In genomic region chr11:116193321-116194114, GRCh38 we compare ENCODE assay signal across 8 cellular contexts.
DNase-seq lines count a peak whose midpoint lies in the region; ATAC-seq and TF ChIP-seq lines count a peak whose summit lies in the region.

No MANE protein-coding gene starts in this region.

- POLR2A ChIA-PET in BJ (lab: Charles Lee) = no interaction called here

- in situ Hi-C loops in KBM-7 (cut with MboI; ENCODE audit: low pct_unique_long_range_greater_than_20kb, low sequenced_read_pairs) = no loop called here

- no peak overlapping the region for H3K27ac ChIP-seq in mucosa of rectum (ENCODE audit: low read depth in 2 of 2, low read length in 2 of 2)

- CTCF ChIA-PET in BJ (lab: Yijun Ruan, JAX) = interaction anchor here (0.6 to 1.7 kb wide), 3 partner anchors 24 to 1407 kb away, joined by 3 to 4 read pairs (median 3); no protein-coding TSS in a partner anchor

- H3K4me1 ChIP-seq in mucosa of rectum (ENCODE audit: control insufficient read depth in 2 of 2, insufficient read depth in 2 of 2, low read length in 2 of 2) = peaks cover 2 to 4% of the 10 kb centered on the region in 2 donors

- H3K36me3 ChIP-seq in BJ (ENCODE audit: control insufficient read depth, insufficient read depth, low read length) (no peaks in the 10 kb centered on the region), mucosa of rectum (ENCODE audit: control insufficient read depth in 2 of 2, insufficient read depth in 2 of 2, low read length in 2 of 2) (no peaks in the 10 kb centered on the region)

- peak overlapping the region in 1 of 2 donors; percentile 8 for H3K9ac ChIP-seq in mucosa of rectum (ENCODE audit: low read depth in 1 of 2, low read length in 2 of 2)

- DNase-seq in BJ (ENCODE audit: low read depth) (no peak), NCI-H510A treated with DMSO at 0.1 percent for 48 hours (lab: John Stamatoyannopoulos, UW) (peak; percentile 91), KBM-7 (no peak)

- no peak for TF ChIP-seq CTCF in BJ (IDR thresholded peaks at IDR 0.05; ENCODE audit: insufficient read depth, low read depth, low read length)

- peak overlapping the region; percentile 47 for H3K4me3 ChIP-seq in BJ (ENCODE audit: low read depth, low read length)
- peak overlapping the region; percentile 42 to 67 for H3K4me3 ChIP-seq in mucosa of rectum (ENCODE audit: low read length in 2 of 2)

- H3K27me3 ChIP-seq in BJ (ENCODE audit: control insufficient read depth, insufficient read depth, low read length) (no peaks in the 10 kb centered on the region), mucosa of rectum (ENCODE audit: control insufficient read depth in 2 of 2, insufficient read depth in 2 of 2, low read length in 2 of 2) (peaks cover 0 to 3% of the 10 kb centered on the region in 2 donors)

- H3K9me3 ChIP-seq in mucosa of rectum (ENCODE audit: control insufficient read depth in 2 of 2, low read length in 2 of 2) = no peaks in the 10 kb centered on the region

- peak; percentile 65 for ATAC-seq in esophagus mucosa
- no peak for ATAC-seq in HG03354 (IDR thresholded peaks at IDR 0.05; ENCODE audit: poor library complexity, severe bottlenecking, unreplicated experiment)
- no peak for ATAC-seq in GM19023 (IDR thresholded peaks at IDR 0.05; ENCODE audit: unreplicated experiment)
- ATAC-seq in HG03196 (IDR thresholded peaks at IDR 0.05; ENCODE audit: unreplicated experiment) = no peak
